8 cellular contexts compared by ENCODE assay signal in the genomic region with DNA sequence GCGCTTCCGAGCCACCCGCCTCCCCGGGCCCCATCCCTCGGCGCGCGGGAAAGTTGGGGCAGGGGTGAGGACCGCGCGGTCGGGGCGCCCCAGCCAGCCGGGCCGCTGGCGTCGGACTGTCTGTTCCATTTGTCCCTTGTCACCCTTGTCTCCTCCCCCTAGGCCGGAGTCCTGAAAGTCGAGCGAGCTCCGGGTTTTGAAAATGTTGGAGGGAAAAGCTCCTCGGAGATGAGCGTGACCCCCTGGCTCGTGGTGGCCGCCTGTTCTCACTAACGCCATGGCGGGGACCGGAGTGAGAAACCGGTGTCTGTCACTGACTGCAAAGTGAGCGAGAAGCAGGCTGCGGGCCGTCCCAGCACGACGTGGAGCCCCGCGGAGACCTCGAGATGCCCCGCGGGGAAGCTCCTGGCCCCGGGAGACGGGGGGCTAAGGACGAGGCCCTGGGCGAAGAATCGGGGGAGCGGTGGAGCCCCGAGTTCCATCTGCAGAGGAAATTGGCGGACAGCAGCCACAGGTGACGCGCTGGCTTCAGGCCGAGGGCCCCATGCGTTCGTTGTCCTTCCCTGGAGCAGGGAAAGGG. TPM values are rescaled to one million over a fixed set of nuclear protein-coding genes. Genes with fewer than 3 reads are reported as not detected.
A peak's percentile ranks its signal among the peaks of the same experiment; 100 is the strongest.
DNase-seq lines count a peak whose midpoint lies in the region; TF ChIP-seq lines count a peak whose summit lies in the region.

No MANE protein-coding gene starts in this region.

- no TSS peak for BruUV-seq in MCF 10A (replicated peaks; lab: Mats Ljungman, UMichigan)

- POLR2A ChIA-PET in MCF 10A (lab: Yijun Ruan, JAX): no interaction called here

- H3K27ac ChIP-seq in breast epithelium (peak overlapping the region; percentile 94 to 96), coronary artery (peak overlapping the region; percentile 97), uterus (peak overlapping the region; percentile 94 to 97)

- TF ChIP-seq CTCF in breast epithelium (IDR thresholded peaks at IDR 0.05) (no peak), MCF 10A (IDR thresholded peaks at IDR 0.05; ENCODE audit: unreplicated experiment) (no peak), coronary artery (IDR thresholded peaks at IDR 0.05) (no peak), mesothelial cell of epicardium (IDR thresholded peaks at IDR 0.05; ENCODE audit: unreplicated experiment) (no peak), uterus (IDR thresholded peaks at IDR 0.05) (no peak)

- no peaks in the 10 kb centered on the region for H3K4me1 Mint-ChIP-seq in MCF 10A (ENCODE audit: insufficient read depth, unreplicated experiment)
- H3K4me1 Mint-ChIP-seq in mesothelial cell of epicardium: peaks cover 5% of the 10 kb centered on the region
- H3K4me1 Mint-ChIP-seq in activated T-helper 2 cell treated with anti-CD3 and anti-CD28 coated beads, Interferon-gamma antibody, Interleukin-2, Interleukin-4, amounts not matched to agents 10 μg/mL and 5 μg/mL and 100 μg/mL, durations not matched to agents 14 hours and 24 hours and 36 hours (ENCODE audit: low read depth): peaks cover 17% of the 10 kb centered on the region

- H3K27ac Mint-ChIP-seq in MCF 10A (ENCODE audit: low read depth, unreplicated experiment): no peak overlapping the region
- H3K27ac Mint-ChIP-seq in mesothelial cell of epicardium: no peak overlapping the region
- H3K27ac Mint-ChIP-seq in activated T-helper 2 cell treated with anti-CD3 and anti-CD28 coated beads, Interferon-gamma antibody, Interleukin-2, Interleukin-4, amounts not matched to agents 10 μg/mL and 5 μg/mL and 100 μg/mL, durations not matched to agents 14 hours and 24 hours and 36 hours: no peak overlapping the region

- TF ChIP-seq POLR2A in breast epithelium (IDR thresholded peaks at IDR 0.05) (no peak), uterus (IDR thresholded peaks at IDR 0.05) (no peak)

- no peaks in the 10 kb centered on the region for H3K27me3 Mint-ChIP-seq in MCF 10A (ENCODE audit: insufficient read depth, unreplicated experiment)
- H3K27me3 Mint-ChIP-seq in mesothelial cell of epicardium (ENCODE audit: low read depth): no peaks in the 10 kb centered on the region
- H3K27me3 Mint-ChIP-seq in activated T-helper 2 cell treated with anti-CD3 and anti-CD28 coated beads, Interferon-gamma antibody, Interleukin-2, Interleukin-4, amounts not matched to agents 10 μg/mL and 5 μg/mL and 100 μg/mL, durations not matched to agents 14 hours and 24 hours and 36 hours (ENCODE audit: low read depth): peaks cover 12% of the 10 kb centered on the region

- peaks cover 15% of the 10 kb centered on the region for H3K36me3 Mint-ChIP-seq in MCF 10A (ENCODE audit: insufficient read depth, unreplicated experiment)
- H3K36me3 Mint-ChIP-seq in mesothelial cell of epicardium: peaks cover 33% of the 10 kb centered on the region
- H3K36me3 Mint-ChIP-seq in activated T-helper 2 cell treated with anti-CD3 and anti-CD28 coated beads, Interferon-gamma antibody, Interleukin-2, Interleukin-4, amounts not matched to agents 10 μg/mL and 5 μg/mL and 100 μg/mL, durations not matched to agents 14 hours and 24 hours and 36 hours (ENCODE audit: low read depth): peaks cover 23% of the 10 kb centered on the region

- DNase-seq in breast epithelium (ENCODE audit: low spot score in 2 of 2) (peak; percentile 58 to 64), MCF 10A (ENCODE audit: unreplicated experiment) (no peak), coronary artery (ENCODE audit: low spot score) (peak; percentile 78), mesothelial cell of epicardium (ENCODE audit: low spot score in 2 of 2, unreplicated experiment in 2 of 2) (no peak), uterus (peak in 1 of 2 donors; percentile 41), HuH-7.5 (ENCODE audit: low spot score) (no peak), OCI-M2 (lab: John Stamatoyannopoulos, UW; ENCODE audit: unreplicated experiment) (no peak)
- no peak for DNase-seq in activated T-helper 2 cell treated with anti-CD3 and anti-CD28 coated beads, Interferon-gamma antibody, Interleukin-2, Interleukin-4, amounts not matched to agents 10 μg/mL and 5 μg/mL and 100 μg/mL, durations not matched to agents 14 hours and 24 hours and 36 hours (ENCODE audit: low spot score)

- H3K27me3 ChIP-seq in breast epithelium: no peaks in the 10 kb centered on the region
- H3K27me3 ChIP-seq in uterus: no peaks in the 10 kb centered on the region

- H3K4me1 ChIP-seq in breast epithelium (peaks cover 0 to 5% of the 10 kb centered on the region in 2 donors), uterus (peaks cover 0 to 9% of the 10 kb centered on the region in 2 donors)

- H3K9me3 Mint-ChIP-seq in MCF 10A (ENCODE audit: unreplicated experiment): peaks cover under 1% of the 10 kb centered on the region
- peaks cover 12% of the 10 kb centered on the region for H3K9me3 Mint-ChIP-seq in mesothelial cell of epicardium
- peaks cover 4% of the 10 kb centered on the region for H3K9me3 Mint-ChIP-seq in activated T-helper 2 cell treated with anti-CD3 and anti-CD28 coated beads, Interferon-gamma antibody, Interleukin-2, Interleukin-4, amounts not matched to agents 10 μg/mL and 5 μg/mL and 100 μg/mL, durations not matched to agents 14 hours and 24 hours and 36 hours

- H3K4me3 Mint-ChIP-seq in MCF 10A (ENCODE audit: unreplicated experiment): no peak overlapping the region
- H3K4me3 Mint-ChIP-seq in mesothelial cell of epicardium: peak overlapping the region; percentile 34
- H3K4me3 Mint-ChIP-seq in activated T-helper 2 cell treated with anti-CD3 and anti-CD28 coated beads, Interferon-gamma antibody, Interleukin-2, Interleukin-4, amounts not matched to agents 10 μg/mL and 5 μg/mL and 100 μg/mL, durations not matched to agents 14 hours and 24 hours and 36 hours (ENCODE audit: low read depth): no peak overlapping the region

- intact Hi-C loops in breast epithelium (cut with DNase I; ENCODE audit: low total_unique reads): no loop called here
- intact Hi-C loops in MCF 10A (cut with micrococcal nuclease): no loop called here
- intact Hi-C loops in uterus (cut with DNase I; ENCODE audit: low total_unique reads): no loop called here
- intact Hi-C loops in activated T-helper 2 cell treated with anti-CD3 and anti-CD28 coated beads, Interferon-gamma antibody, Interleukin-2, Interleukin-4, amounts not matched to agents 10 μg/mL and 5 μg/mL and 100 μg/mL, durations not matched to agents 14 hours and 24 hours and 36 hours (cut with micrococcal nuclease): no loop called here

- CTCF ChIA-PET in MCF 10A (lab: Yijun Ruan, JAX): interaction anchor here (0.6 kb wide), 1 partner anchor 26 kb away, joined by 3 read pairs; no protein-coding TSS in a partner anchor

- H3K36me3 ChIP-seq in breast epithelium: no peaks in the 10 kb centered on the region
- no peaks in the 10 kb centered on the region for H3K36me3 ChIP-seq in uterus

- no peaks in the 10 kb centered on the region for H3K9me3 ChIP-seq in breast epithelium
- H3K9me3 ChIP-seq in uterus: no peaks in the 10 kb centered on the region

- peak overlapping the region; percentile 59 to 90 (median 72) for H3K4me3 ChIP-seq in breast epithelium
- H3K4me3 ChIP-seq in coronary artery: peak overlapping the region; percentile 89
- H3K4me3 ChIP-seq in uterus: peak overlapping the region; percentile 37 to 53

RNA-seq across cellular contexts. Expression of a gene that starts 0.5 kb away (rescaled TPM):
- total RNA-seq in breast epithelium (10 to 100 TPM; 15.4 to 22.9 (median 16.0) TPM), MCF 10A (2022) (0.84 and 1.9 TPM in 2 replicates), mesothelial cell of epicardium (11.1 to 11.5 TPM (median 11.1 TPM) in 3 replicates), uterus (10 to 100 TPM in 3 of 4 donors, 1 to 10 TPM in 1; 6.9 to 69.0 (median 20.7) TPM)
- total RNA-seq in activated T-helper 2 cell treated with anti-CD3 and anti-CD28 coated beads, Interferon-gamma antibody, Interleukin-2, Interleukin-4, amounts not matched to agents 10 μg/mL and 5 μg/mL and 100 μg/mL, durations not matched to agents 14 hours and 24 hours and 36 hours: 3.3 and 4.5 TPM in 2 replicates

RNA-seq across cellular contexts. Expression of a gene that starts 13.5 kb away (rescaled TPM):
- total RNA-seq in breast epithelium (100 to 1,000 TPM in 1 of 3 donors, 10 to 100 TPM in 2; 75.7 to 167 (median 81.2) TPM), MCF 10A (2022) (58.6 and 79.6 TPM in 2 replicates), mesothelial cell of epicardium (76.0 to 78.6 TPM (median 77.2 TPM) in 3 replicates), uterus (100 to 1,000 TPM in 1 of 4 donors, 10 to 100 TPM in 3; 41.0 to 128 (median 71.8) TPM)
- 21.6 and 25.2 TPM in 2 replicates for total RNA-seq in activated T-helper 2 cell treated with anti-CD3 and anti-CD28 coated beads, Interferon-gamma antibody, Interleukin-2, Interleukin-4, amounts not matched to agents 10 μg/mL and 5 μg/mL and 100 μg/mL, durations not matched to agents 14 hours and 24 hours and 36 hours

Comparison
In these comparisons a context has a peak if more than half of its experiments do, and no peak if none do; other contexts are left out.
1. DNase-seq: peak in breast epithelium (2 of 2) and coronary artery (single experiment); none in MCF 10A (single experiment), mesothelial cell of epicardium (0 of 2), activated T-helper 2 cell treated with anti-CD3 and anti-CD28 coated beads, Interferon-gamma antibody, Interleukin-2, Interleukin-4, amounts not matched to agents 10 μg/mL and 5 μg/mL and 100 μg/mL, durations not matched to agents 14 hours and 24 hours and 36 hours (single experiment), HuH-7.5 (single experiment) and OCI-M2 (single experiment).
2. Peak in every context shown above with its lines, with median percentiles within 50 percentile points of each other: H3K27ac ChIP-seq and H3K4me3 ChIP-seq.